In the genomic region with DNA sequence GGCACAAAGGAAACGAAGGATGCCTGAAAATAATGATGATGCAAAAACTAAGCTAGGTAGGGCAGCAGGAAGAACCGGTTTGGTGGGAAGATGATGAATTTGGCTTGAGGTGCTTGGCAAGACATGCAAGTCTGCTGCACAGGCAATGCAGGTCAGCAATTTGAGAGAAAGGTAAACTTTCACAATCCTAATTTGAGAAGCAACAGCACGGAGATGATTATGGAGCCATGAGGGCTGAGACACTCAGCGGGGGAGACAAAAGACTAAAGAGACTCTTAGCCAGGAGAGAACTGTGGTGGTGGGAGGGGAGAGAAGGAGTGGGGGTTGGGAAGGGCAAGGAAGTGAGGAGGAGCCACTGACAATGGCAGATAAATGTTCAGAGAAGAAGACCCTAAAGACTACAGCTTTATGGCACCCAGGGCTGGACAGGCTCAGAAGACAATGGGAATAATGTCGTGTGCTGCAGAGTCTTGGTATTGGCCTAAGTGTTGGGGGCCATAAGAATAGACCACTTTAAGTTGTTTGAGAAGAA, we compare ENCODE assay signal across 12 cellular contexts. TPM values are rescaled to one million over a fixed set of nuclear protein-coding genes. Genes with fewer than 3 reads are reported as not detected.
A peak's percentile ranks its signal among the peaks of the same experiment; 100 is the strongest.
DNase-seq lines count a peak whose midpoint lies in the region; ATAC-seq and TF ChIP-seq lines count a peak whose summit lies in the region.
"Had no signal": no experiment of that assay in that cellular context is flagged by ENCODE, and none has a peak within 500 bp of the region (broad histone marks: within the 10 kb centered on the region; RNA-seq: fewer than 3 reads in every experiment).

No MANE protein-coding gene starts in this region.

- no peak for TF ChIP-seq EP300 in esophagus muscularis mucosa (IDR thresholded peaks at IDR 0.05)

- H3K4me1 ChIP-seq in upper lobe of right lung = peaks cover 33% of the 10 kb centered on the region
- peaks cover 8 to 14% (median 11%) of the 10 kb centered on the region in 4 donors for H3K4me1 ChIP-seq in esophagus muscularis mucosa

- H3K4me1 Mint-ChIP-seq in activated naive CD8-positive, alpha-beta T cell treated with anti-CD3 and anti-CD28 coated beads, Interleukin-2, amount 10 ng/mL, durations not matched to agents 7 days and 5 days = peaks cover 19% of the 10 kb centered on the region
- H3K4me1 Mint-ChIP-seq in activated naive CD8-positive, alpha-beta T cell treated with anti-CD3 and anti-CD28 coated beads, Interleukin-2, amount 50 U/mL, for 24 hours = peaks cover 10% of the 10 kb centered on the region

- DNase-seq in activated naive CD8-positive, alpha-beta T cell treated with anti-CD3 and anti-CD28 coated beads, Interleukin-2, amount 10 ng/mL, durations not matched to agents 7 days and 5 days = no peak
- DNase-seq in activated naive CD8-positive, alpha-beta T cell treated with anti-CD3 and anti-CD28 coated beads, Interleukin-2, amount 50 U/mL, for 24 hours = no peak
- DNase-seq in RWPE1 (ENCODE audit: low spot score) = peak; percentile 71
- peak; percentile 69 for DNase-seq in left colon
- no peak for DNase-seq in upper lobe of right lung
- no peak for DNase-seq in brain microvascular endothelial cell
- no peak for DNase-seq in esophagus muscularis mucosa (ENCODE audit: extremely low spot score)
- DNase-seq: activated CD8-positive, alpha-beta memory T cell treated with anti-CD3 and anti-CD28 coated beads for 24 hours; kidney glomerular epithelial cell; NCI-H82; stimulated activated CD4-positive, alpha-beta T cell treated with anti-CD3 and anti-CD28 coated beads, Interleukin-2, amount 100 ng/mL, for 48 hours had no signal

- peaks cover 4% of the 10 kb centered on the region for H3K36me3 Mint-ChIP-seq in activated naive CD8-positive, alpha-beta T cell treated with anti-CD3 and anti-CD28 coated beads, Interleukin-2, amount 10 ng/mL, durations not matched to agents 7 days and 5 days
- no peaks in the 10 kb centered on the region for H3K36me3 Mint-ChIP-seq in activated naive CD8-positive, alpha-beta T cell treated with anti-CD3 and anti-CD28 coated beads, Interleukin-2, amount 50 U/mL, for 24 hours (ENCODE audit: low read depth)

- H3K27me3 ChIP-seq in upper lobe of right lung = no peaks in the 10 kb centered on the region
- H3K27me3 ChIP-seq in brain microvascular endothelial cell (replicated peaks) = no peaks in the 10 kb centered on the region
- H3K27me3 ChIP-seq in esophagus muscularis mucosa = no peaks in the 10 kb centered on the region

- peak; percentile 41 for ATAC-seq in activated naive CD8-positive, alpha-beta T cell treated with anti-CD3 and anti-CD28 coated beads, Interleukin-2, amount 10 ng/mL, durations not matched to agents 7 days and 5 days (ENCODE audit: low read depth)
- no peak for ATAC-seq in activated naive CD8-positive, alpha-beta T cell treated with anti-CD3 and anti-CD28 coated beads, Interleukin-2, amount 50 U/mL, for 24 hours
- ATAC-seq in left colon = peak; percentile 55
- peak; percentile 62 for ATAC-seq in upper lobe of right lung
- ATAC-seq in HG03442 (IDR thresholded peaks at IDR 0.05; ENCODE audit: unreplicated experiment) = no peak

- CTCF ChIA-PET in RWPE1 (lab: Yijun Ruan, JAX) = interaction anchor here (0.6 to 2.1 kb wide), 2 partner anchors 14 to 19 kb away, joined by 3 to 11 read pairs; no protein-coding TSS in a partner anchor

- WGBS in esophagus muscularis mucosa = 61% methylated on average over 5 of the region's 5 CpGs

- peaks cover 3% of the 10 kb centered on the region for H3K9me3 Mint-ChIP-seq in activated naive CD8-positive, alpha-beta T cell treated with anti-CD3 and anti-CD28 coated beads, Interleukin-2, amount 10 ng/mL, durations not matched to agents 7 days and 5 days
- H3K9me3 Mint-ChIP-seq in activated naive CD8-positive, alpha-beta T cell treated with anti-CD3 and anti-CD28 coated beads, Interleukin-2, amount 50 U/mL, for 24 hours = no peaks in the 10 kb centered on the region

- no peak for TF ChIP-seq POLR2A in esophagus muscularis mucosa (IDR thresholded peaks at IDR 0.05; ENCODE audit: low read depth)

- no peak for TF ChIP-seq CTCF in RWPE1 (conservative IDR thresholded peaks at IDR 0.05; ENCODE audit: low read depth)
- no peak for TF ChIP-seq CTCF in upper lobe of right lung (IDR thresholded peaks at IDR 0.05)
- TF ChIP-seq CTCF in brain microvascular endothelial cell (IDR thresholded peaks at IDR 0.05; ENCODE audit: low read depth, low read length, missing control alignments) = no peak
- TF ChIP-seq CTCF in esophagus muscularis mucosa (IDR thresholded peaks at IDR 0.05) = no peak

- intact Hi-C loops in left colon (cut with DNase I, micrococcal nuclease) = no loop called here
- intact Hi-C loops in upper lobe of right lung (cut with DNase I) = no loop called here
- intact Hi-C loops in esophagus muscularis mucosa (cut with DNase I) = no loop called here

- H3K4me3 ChIP-seq in upper lobe of right lung (no peak overlapping the region), brain microvascular endothelial cell (ENCODE audit: low read depth, low read length) (no peak overlapping the region), esophagus muscularis mucosa (no peak overlapping the region)

- H3K27ac ChIP-seq in RWPE1 (no peak overlapping the region; the same call in 1 of the 2 replicates), upper lobe of right lung (peak overlapping the region; percentile 74), brain microvascular endothelial cell (no peak overlapping the region), esophagus muscularis mucosa (replicated peaks in 1 of 4) (peak overlapping the region in 1 of 4 donors; percentile 48)

- no peak overlapping the region for H3K27ac Mint-ChIP-seq in activated naive CD8-positive, alpha-beta T cell treated with anti-CD3 and anti-CD28 coated beads, Interleukin-2, amount 10 ng/mL, durations not matched to agents 7 days and 5 days
- H3K27ac Mint-ChIP-seq in activated naive CD8-positive, alpha-beta T cell treated with anti-CD3 and anti-CD28 coated beads, Interleukin-2, amount 50 U/mL, for 24 hours = no peak overlapping the region

- in situ Hi-C loops in brain microvascular endothelial cell (cut with HindIII; ENCODE audit: low pct_ligation_motif_present, low sequenced_read_pairs) = no loop called here

- H3K9me3 ChIP-seq in upper lobe of right lung = no peaks in the 10 kb centered on the region
- peaks cover 0 to 5% (median 0%) of the 10 kb centered on the region in 4 donors for H3K9me3 ChIP-seq in esophagus muscularis mucosa

- no peaks in the 10 kb centered on the region for H3K36me3 ChIP-seq in upper lobe of right lung
- no peaks in the 10 kb centered on the region for H3K36me3 ChIP-seq in brain microvascular endothelial cell (replicated peaks)
- H3K36me3 ChIP-seq in esophagus muscularis mucosa = no peaks in the 10 kb centered on the region

- H3K27me3 Mint-ChIP-seq in activated naive CD8-positive, alpha-beta T cell treated with anti-CD3 and anti-CD28 coated beads, Interleukin-2, amount 10 ng/mL, durations not matched to agents 7 days and 5 days = no peaks in the 10 kb centered on the region
- H3K27me3 Mint-ChIP-seq in activated naive CD8-positive, alpha-beta T cell treated with anti-CD3 and anti-CD28 coated beads, Interleukin-2, amount 50 U/mL, for 24 hours = no peaks in the 10 kb centered on the region

- POLR2A ChIA-PET in activated naive CD8-positive, alpha-beta T cell treated with anti-CD3 and anti-CD28 coated beads, Interleukin-2, amount 10 ng/mL, durations not matched to agents 7 days and 5 days (lab: Charles Lee) = interaction anchor here (1.0 to 4.8 kb wide), 7 partner anchors 13 to 323 kb away, joined by 3 to 32 read pairs (median 10); a partner anchor contains a TSS
- POLR2A ChIA-PET in RWPE1 (lab: Yijun Ruan, JAX; ENCODE audit: low non-redundant PET) = interaction anchor here (1.8 kb wide), 1 partner anchor 19 kb away, joined by 11 read pairs; a partner anchor contains a TSS

- H3K4me3 Mint-ChIP-seq in activated naive CD8-positive, alpha-beta T cell treated with anti-CD3 and anti-CD28 coated beads, Interleukin-2, amount 10 ng/mL, durations not matched to agents 7 days and 5 days = no peak overlapping the region
- H3K4me3 Mint-ChIP-seq in activated naive CD8-positive, alpha-beta T cell treated with anti-CD3 and anti-CD28 coated beads, Interleukin-2, amount 50 U/mL, for 24 hours = no peak overlapping the region

RNA-seq across cellular contexts. Expression of a gene that starts 19.4 kb away (rescaled TPM):
- 10 to 100 TPM; 90.1 to 90.3 TPM for total RNA-seq in activated naive CD8-positive, alpha-beta T cell treated with anti-CD3 and anti-CD28 coated beads, Interleukin-2, amount 10 ng/mL, durations not matched to agents 7 days and 5 days
- total RNA-seq in left colon (10 to 100 TPM; 56.9 to 57.0 TPM), upper lobe of right lung (94.0 TPM), esophagus muscularis mucosa (10 to 100 TPM; 29.5 to 66.6 (median 40.0) TPM)

RNA-seq across cellular contexts. Expression of a gene that starts 59.4 kb away (rescaled TPM):
- not detected for total RNA-seq in activated naive CD8-positive, alpha-beta T cell treated with anti-CD3 and anti-CD28 coated beads, Interleukin-2, amount 10 ng/mL, durations not matched to agents 7 days and 5 days
- under 1 TPM; 0.06 to 0.12 TPM for total RNA-seq in left colon
- total RNA-seq in upper lobe of right lung = not detected
- not detected for total RNA-seq in esophagus muscularis mucosa

Comparison
In these comparisons a context has a peak if more than half of its experiments do, and no peak if none do; other contexts are left out.
1. ATAC-seq: peak in activated naive CD8-positive, alpha-beta T cell treated with anti-CD3 and anti-CD28 coated beads, Interleukin-2, amount 10 ng/mL, durations not matched to agents 7 days and 5 days (single experiment), left colon (single experiment) and upper lobe of right lung (single experiment); none in activated naive CD8-positive, alpha-beta T cell treated with anti-CD3 and anti-CD28 coated beads, Interleukin-2, amount 50 U/mL, for 24 hours (single experiment) and HG03442 (single experiment).
2. DNase-seq: peak in RWPE1 (single experiment) and left colon (2 of 2); none in activated naive CD8-positive, alpha-beta T cell treated with anti-CD3 and anti-CD28 coated beads, Interleukin-2, amount 10 ng/mL, durations not matched to agents 7 days and 5 days (single experiment), activated naive CD8-positive, alpha-beta T cell treated with anti-CD3 and anti-CD28 coated beads, Interleukin-2, amount 50 U/mL, for 24 hours (single experiment), upper lobe of right lung (single experiment), brain microvascular endothelial cell (single experiment) and esophagus muscularis mucosa (single experiment).